ENCODE assay signal across 26 cellular contexts in the genomic region with DNA sequence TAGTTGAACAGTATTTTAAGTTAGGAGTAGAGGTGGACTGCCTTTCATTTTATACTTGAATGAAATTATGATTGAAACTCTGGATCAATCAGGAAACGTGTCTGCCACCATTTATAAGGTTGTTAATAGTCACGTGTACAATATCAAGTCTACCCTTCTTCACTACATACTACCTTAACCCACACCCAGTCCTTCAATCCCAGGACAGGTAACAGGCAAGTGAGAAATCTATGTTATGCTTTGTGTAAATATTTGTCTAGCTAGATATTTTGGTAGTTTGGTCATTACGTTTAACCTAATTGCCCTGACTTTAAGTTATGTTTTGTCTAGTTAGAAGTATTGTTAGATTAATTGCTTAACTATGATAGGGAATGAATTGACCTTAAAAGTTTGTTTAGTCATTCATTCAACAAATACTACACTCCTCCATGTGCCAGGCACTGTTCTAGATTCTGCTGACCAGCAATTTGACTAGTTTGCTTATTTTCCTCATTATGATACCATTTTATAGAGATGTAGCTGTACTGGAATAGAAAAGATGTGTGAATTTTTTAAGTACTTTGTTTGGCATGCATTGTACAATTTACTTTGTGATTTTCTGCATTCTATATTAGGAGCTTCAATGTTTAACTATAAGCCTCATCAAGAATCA.
"Had no signal": no experiment of that assay in that cellular context is flagged by ENCODE, and none has a peak within 500 bp of the region (broad histone marks: within the 10 kb centered on the region; RNA-seq: fewer than 3 reads in every experiment).

No MANE protein-coding gene starts in this region.

- H3K4me1 ChIP-seq: Peyer's patch, SJCRH30 had no signal

- H3K27ac Mint-ChIP-seq: activated CD8-positive, alpha-beta memory T cell treated with anti-CD3 and anti-CD28 coated beads, Interleukin-2, amount 10 ng/mL, durations not matched to agents 7 days and 5 days; activated naive CD4-positive, alpha-beta T cell treated with anti-CD3 and anti-CD28 coated beads, Interleukin-2, amount 10 ng/mL, durations not matched to agents 7 days and 5 days; activated naive CD8-positive, alpha-beta T cell treated with anti-CD3 and anti-CD28 coated beads, Interleukin-2, amount 10 ng/mL, durations not matched to agents 7 days and 5 days; activated T-helper 2 cell treated with anti-CD3 and anti-CD28 coated beads, Interferon-gamma antibody, Interleukin-2, Interleukin-4, amounts not matched to agents 10 μg/mL and 5 μg/mL and 100 μg/mL, durations not matched to agents 14 hours and 24 hours and 36 hours; T-helper 1 cell treated with Interleukin-12 subunit alpha and Interleukin-12 subunit beta and Interleukin-4 antibody, amounts not matched to agents 30 μg/mL and 1 μg/mL, for 36 hours; WTC11 had no signal

- H3K27ac ChIP-seq: Peyer's patch, RWPE1, SJCRH30 had no signal

- H3K9ac ChIP-seq: SK-N-SH had no signal

- DNase-seq: activated CD4-positive, alpha-beta T cell treated with anti-CD3 and anti-CD28 coated beads for 48 hours; activated CD4-positive, alpha-beta T cell treated with anti-CD3 and anti-CD28 coated beads, Interleukin-2, amount 50 U/mL, for 48 hours; activated CD4-positive, CD25-positive, alpha-beta regulatory T cell treated with anti-CD3 and anti-CD28 coated beads, Interleukin-2, amount 50 U/mL, for 72 hours; activated CD8-positive, alpha-beta memory T cell treated with anti-CD3 and anti-CD28 coated beads, Interleukin-2, amount 10 ng/mL, durations not matched to agents 7 days and 5 days; activated gamma-delta T cell treated with Interleukin-2 at 50 U/mL for 16 hours; activated naive CD4-positive, alpha-beta T cell treated with anti-CD3 and anti-CD28 coated beads, Interleukin-2, amount 10 ng/mL, durations not matched to agents 7 days and 5 days; activated naive CD8-positive, alpha-beta T cell treated with anti-CD3 and anti-CD28 coated beads, Interleukin-2, amount 10 ng/mL, durations not matched to agents 7 days and 5 days; activated T-cell treated with anti-CD3 and anti-CD28 coated beads, Interleukin-2, amount 50 U/mL, for 48 hours; aorta; Kasumi-1; NCI-H146; NCI-H187 treated with DMSO at 0.1 percent for 48 hours; NCI-H2081 treated with DMSO at 0.1 percent for 48 hours; NCI-H446; NCI-H524; Peyer's patch; Right ventricle myocardium superior; SJCRH30; SK-N-SH; SW 1271 had no signal

- H3K4me2 ChIP-seq: SK-N-SH had no signal

- H3K4me1 Mint-ChIP-seq: activated CD8-positive, alpha-beta memory T cell treated with anti-CD3 and anti-CD28 coated beads, Interleukin-2, amount 10 ng/mL, durations not matched to agents 7 days and 5 days; activated naive CD4-positive, alpha-beta T cell treated with anti-CD3 and anti-CD28 coated beads, Interleukin-2, amount 10 ng/mL, durations not matched to agents 7 days and 5 days; activated naive CD8-positive, alpha-beta T cell treated with anti-CD3 and anti-CD28 coated beads, Interleukin-2, amount 10 ng/mL, durations not matched to agents 7 days and 5 days; brain; central memory CD8-positive, alpha-beta T cell; WTC11 had no signal

- H3K4me3 ChIP-seq: Peyer's patch, SJCRH30 had no signal

- ATAC-seq: activated CD8-positive, alpha-beta memory T cell treated with anti-CD3 and anti-CD28 coated beads, Interleukin-2, amount 10 ng/mL, durations not matched to agents 7 days and 5 days; WTC11 had no signal

- H3K27me3 ChIP-seq: Peyer's patch, SJCRH30 had no signal

- H3K4me3 Mint-ChIP-seq: activated CD8-positive, alpha-beta memory T cell treated with anti-CD3 and anti-CD28 coated beads, Interleukin-2, amount 10 ng/mL, durations not matched to agents 7 days and 5 days; activated naive CD4-positive, alpha-beta T cell treated with anti-CD3 and anti-CD28 coated beads, Interleukin-2, amount 10 ng/mL, durations not matched to agents 7 days and 5 days; activated naive CD8-positive, alpha-beta T cell treated with anti-CD3 and anti-CD28 coated beads, Interleukin-2, amount 10 ng/mL, durations not matched to agents 7 days and 5 days; brain; central memory CD8-positive, alpha-beta T cell; T-helper 1 cell treated with Interleukin-12 subunit alpha and Interleukin-12 subunit beta and Interleukin-4 antibody, amounts not matched to agents 30 μg/mL and 1 μg/mL, for 36 hours; WTC11 had no signal

- H3K9me3 Mint-ChIP-seq: activated naive CD4-positive, alpha-beta T cell treated with anti-CD3 and anti-CD28 coated beads, Interleukin-2, amount 10 ng/mL, durations not matched to agents 7 days and 5 days; activated naive CD8-positive, alpha-beta T cell treated with anti-CD3 and anti-CD28 coated beads, Interleukin-2, amount 10 ng/mL, durations not matched to agents 7 days and 5 days; activated T-helper 2 cell treated with anti-CD3 and anti-CD28 coated beads, Interferon-gamma antibody, Interleukin-2, Interleukin-4, amounts not matched to agents 10 μg/mL and 5 μg/mL and 100 μg/mL, durations not matched to agents 14 hours and 24 hours and 36 hours; brain; central memory CD8-positive, alpha-beta T cell; T-helper 1 cell treated with Interleukin-12 subunit alpha and Interleukin-12 subunit beta and Interleukin-4 antibody, amounts not matched to agents 30 μg/mL and 1 μg/mL, for 36 hours; WTC11 had no signal

- H3K9me3 ChIP-seq: Peyer's patch, SJCRH30, SK-N-SH had no signal

- H3K27me3 Mint-ChIP-seq: activated CD8-positive, alpha-beta memory T cell treated with anti-CD3 and anti-CD28 coated beads, Interleukin-2, amount 10 ng/mL, durations not matched to agents 7 days and 5 days; activated naive CD4-positive, alpha-beta T cell treated with anti-CD3 and anti-CD28 coated beads, Interleukin-2, amount 10 ng/mL, durations not matched to agents 7 days and 5 days; activated naive CD8-positive, alpha-beta T cell treated with anti-CD3 and anti-CD28 coated beads, Interleukin-2, amount 10 ng/mL, durations not matched to agents 7 days and 5 days; brain; central memory CD8-positive, alpha-beta T cell had no signal
